Comparison of ENCODE assay signal across 19 cellular contexts in the genomic region with DNA sequence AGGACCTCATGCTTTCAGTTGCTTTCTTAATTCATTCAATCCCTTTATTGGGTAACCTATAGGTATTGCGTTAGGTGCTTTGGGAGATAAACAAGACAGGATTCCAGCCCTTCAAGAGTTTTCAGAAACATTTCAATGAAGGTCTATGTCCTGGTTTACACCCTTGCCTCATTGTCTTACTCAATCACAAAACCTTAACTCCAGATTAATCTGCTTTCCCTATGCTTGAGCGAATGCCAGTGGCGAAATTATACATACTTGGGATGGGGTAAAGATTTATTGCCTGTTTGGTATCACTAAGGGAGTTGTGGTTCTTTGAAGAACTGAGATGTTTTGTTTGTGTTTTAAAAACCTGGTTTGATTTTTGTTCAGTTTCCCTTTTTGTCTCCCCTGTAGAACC.
"Had no signal": no experiment of that assay in that cellular context is flagged by ENCODE, and none has a peak within 500 bp of the region (broad histone marks: within the 10 kb centered on the region; RNA-seq: fewer than 3 reads in every experiment).

No MANE protein-coding gene starts in this region.

- ATAC-seq: activated CD8-positive, alpha-beta T cell treated with anti-CD3 and anti-CD28 coated beads, Interleukin-2, amount 10 ng/mL, durations not matched to agents 7 days and 5 days; activated T-cell treated with anti-CD3 and anti-CD28 coated beads, Interleukin-2, amount 50 U/mL, for 72 hours; heart left ventricle; naive thymus-derived CD8-positive, alpha-beta T cell; right cardiac atrium; T-helper 17 cell had no signal

- H3K36me3 Mint-ChIP-seq: activated naive CD8-positive, alpha-beta T cell treated with anti-CD3 and anti-CD28 coated beads for 36 hours; naive thymus-derived CD8-positive, alpha-beta T cell had no signal

- H3K4me1 Mint-ChIP-seq: activated naive CD8-positive, alpha-beta T cell treated with anti-CD3 and anti-CD28 coated beads for 36 hours; central memory CD8-positive, alpha-beta T cell had no signal

- H3K4me3 Mint-ChIP-seq: activated B cell treated with CpG ODN at 0.5 μM for 24 hours; activated CD8-positive, alpha-beta T cell treated with anti-CD3 and anti-CD28 coated beads, Interleukin-2, amount 10 ng/mL, durations not matched to agents 7 days and 5 days; activated naive CD8-positive, alpha-beta T cell treated with anti-CD3 and anti-CD28 coated beads for 36 hours; activated T-cell treated with anti-CD3 and anti-CD28 coated beads, Interleukin-2, amount 50 U/mL, for 72 hours; central memory CD8-positive, alpha-beta T cell; naive thymus-derived CD8-positive, alpha-beta T cell; stimulated activated naive CD8-positive, alpha-beta T cell treated with anti-CD3 and anti-CD28 coated beads, Interleukin-15, Interleukin-2, amounts not matched to agents 100 ng/mL and 50 ng/mL, for 24 hours; T-helper 17 cell had no signal

- H3K36me3 ChIP-seq: brain microvascular endothelial cell, heart left ventricle had no signal

- H3K4me1 ChIP-seq: heart left ventricle had no signal

- H3K27ac Mint-ChIP-seq: activated B cell treated with CpG ODN at 0.5 μM for 24 hours; activated CD8-positive, alpha-beta T cell treated with anti-CD3 and anti-CD28 coated beads, Interleukin-2, amount 10 ng/mL, durations not matched to agents 7 days and 5 days; activated naive CD8-positive, alpha-beta T cell treated with anti-CD3 and anti-CD28 coated beads for 36 hours; activated T-cell treated with anti-CD3 and anti-CD28 coated beads, Interleukin-2, amount 50 U/mL, for 72 hours; stimulated activated naive CD8-positive, alpha-beta T cell treated with anti-CD3 and anti-CD28 coated beads, Interleukin-15, Interleukin-2, amounts not matched to agents 100 ng/mL and 50 ng/mL, for 24 hours; T-helper 17 cell had no signal

- DNase-seq: activated B cell treated with CpG ODN at 0.5 μM for 24 hours; activated CD4-positive, alpha-beta T cell treated with anti-CD3 and anti-CD28 coated beads for 48 hours; activated CD8-positive, alpha-beta memory T cell treated with anti-CD3 and anti-CD28 coated beads, Interleukin-2, amount 50 U/mL, for 4 hours; activated CD8-positive, alpha-beta T cell treated with anti-CD3 and anti-CD28 coated beads, Interleukin-2, amount 10 ng/mL, durations not matched to agents 7 days and 5 days; activated gamma-delta T cell; activated naive CD8-positive, alpha-beta T cell treated with anti-CD3 and anti-CD28 coated beads for 36 hours; activated T-cell treated with anti-CD3 and anti-CD28 coated beads, Interleukin-2, amount 50 U/mL, for 72 hours; brain microvascular endothelial cell; cortex of kidney; effector CD4-positive, alpha-beta T cell; foreskin melanocyte; heart left ventricle; naive thymus-derived CD8-positive, alpha-beta T cell; posterior cingulate gyrus; right cardiac atrium; T-helper 17 cell had no signal

- H3K9me3 Mint-ChIP-seq: activated B cell treated with CpG ODN at 0.5 μM for 24 hours; activated naive CD8-positive, alpha-beta T cell treated with anti-CD3 and anti-CD28 coated beads for 36 hours; activated T-cell treated with anti-CD3 and anti-CD28 coated beads, Interleukin-2, amount 50 U/mL, for 72 hours; central memory CD8-positive, alpha-beta T cell; naive thymus-derived CD8-positive, alpha-beta T cell; stimulated activated naive CD8-positive, alpha-beta T cell treated with anti-CD3 and anti-CD28 coated beads, Interleukin-15, Interleukin-2, amounts not matched to agents 100 ng/mL and 50 ng/mL, for 24 hours had no signal

- H3K27ac ChIP-seq: brain microvascular endothelial cell, heart left ventricle had no signal

- H3K9me3 ChIP-seq: heart left ventricle, mucosa of descending colon had no signal

- H3K27me3 ChIP-seq: brain microvascular endothelial cell, heart left ventricle had no signal

- H3K27me3 Mint-ChIP-seq: activated naive CD8-positive, alpha-beta T cell treated with anti-CD3 and anti-CD28 coated beads for 36 hours; central memory CD8-positive, alpha-beta T cell; stimulated activated naive CD8-positive, alpha-beta T cell treated with anti-CD3 and anti-CD28 coated beads, Interleukin-15, Interleukin-2, amounts not matched to agents 100 ng/mL and 50 ng/mL, for 24 hours; T-helper 17 cell had no signal

- H3K4me3 ChIP-seq: heart left ventricle, mucosa of descending colon had no signal
